In genomic region chr16:25256821-25257503, GRCh38 we compare ENCODE assay signal across 8 cellular contexts. TPM values are rescaled to one million over a fixed set of nuclear protein-coding genes. Genes with fewer than 3 reads are reported as not detected.
DNase-seq lines count a peak whose midpoint lies in the region; ATAC-seq and TF ChIP-seq lines count a peak whose summit lies in the region.

No MANE protein-coding gene starts in this region.

- WGBS in mesodermal cell (ENCODE audit: insufficient coverage in 2 of 2), 2 experiments, result 1% methylated on average over 19 to 25 of the region's 26 CpGs

- TF ChIP-seq CTCF in PC-3 (conservative IDR thresholded peaks at IDR 0.05; ENCODE audit: low read depth, low read length), result no peak
- peak; percentile 25 for TF ChIP-seq CTCF in chondrocyte (IDR thresholded peaks at IDR 0.05)
- TF ChIP-seq CTCF in uterus (IDR thresholded peaks at IDR 0.05), result no peak

- H3K27ac Mint-ChIP-seq in chondrocyte (ENCODE audit: unreplicated experiment), result peak overlapping the region; percentile 93

- H3F3A ChIP-seq in PC-3 (ENCODE audit: low read length, unreplicated experiment), result no peaks in the 10 kb centered on the region

- H3K4me3 ChIP-seq in PC-3 (ENCODE audit: low read length) (peak overlapping the region; percentile 87), mesodermal cell (ENCODE audit: extremely low read depth, insufficient read depth, low read length, poor library complexity, severe bottlenecking) (peak overlapping the region; percentile 71), uterus (peak overlapping the region; percentile 81 to 83)

- POLR2A ChIA-PET in PC-3 (lab: Charles Lee; ENCODE audit: unreplicated experiment), result no interaction called here

- peak overlapping the region; percentile 69 for H2AFZ ChIP-seq in PC-3 (ENCODE audit: low read length)

- H3K4me3 Mint-ChIP-seq in chondrocyte (ENCODE audit: unreplicated experiment), result peak overlapping the region; percentile 84

- H3K9me3 ChIP-seq in PC-3 (ENCODE audit: low read length), result no peaks in the 10 kb centered on the region
- H3K9me3 ChIP-seq in mesodermal cell (ENCODE audit: control insufficient read depth, low read length), result no peaks in the 10 kb centered on the region
- H3K9me3 ChIP-seq in uterus, result no peaks in the 10 kb centered on the region

- H3K9me3 Mint-ChIP-seq in chondrocyte (ENCODE audit: low read depth), result no peaks in the 10 kb centered on the region

- H3K4me1 Mint-ChIP-seq in chondrocyte (ENCODE audit: low read depth), result peaks cover 43% of the 10 kb centered on the region

- peaks cover 3% of the 10 kb centered on the region for H3K36me3 Mint-ChIP-seq in chondrocyte (ENCODE audit: low read depth)

- peaks cover 11% of the 10 kb centered on the region; the same call in 1 of the 2 replicates for H4K20me1 ChIP-seq in PC-3 (ENCODE audit: low read length)

- H3K9me2 ChIP-seq in PC-3 (replicated peaks; ENCODE audit: low read length), result no peaks in the 10 kb centered on the region

- TF ChIP-seq POLR2A in uterus (IDR thresholded peaks at IDR 0.05), result no peak

- intact Hi-C loops in PC-3 (cut with micrococcal nuclease), result no loop called here
- intact Hi-C loops in uterus (cut with DNase I; ENCODE audit: low total_unique reads), result no loop called here

- peak; percentile 47 to 67 for DNase-seq in NCI-H526 (lab: John Stamatoyannopoulos, UW)
- DNase-seq in NCI-H526 treated with DMSO at 0.1 percent for 48 hours (lab: John Stamatoyannopoulos, UW), result no peak
- peak; percentile 4 for DNase-seq in PC-3
- no peak for DNase-seq in chondrocyte (ENCODE audit: low spot score)
- no peak for DNase-seq in uterus
- no peak for DNase-seq in NCI-H1694 treated with DMSO at 0.1 percent for 48 hours (lab: John Stamatoyannopoulos, UW)

- H3K27me3 Mint-ChIP-seq in chondrocyte (ENCODE audit: low read depth), result no peaks in the 10 kb centered on the region

- peak; percentile 7 for ATAC-seq in HG02642 (IDR thresholded peaks at IDR 0.05; ENCODE audit: poor library complexity, unreplicated experiment)
- ATAC-seq in PC-3, result peak; percentile 13

- CTCF ChIA-PET in PC-3 (lab: Charles Lee), result interaction anchor here (0.6 to 0.8 kb wide), 2 partner anchors 31 to 33 kb away, joined by 3 to 4 read pairs; no protein-coding TSS in a partner anchor

- peak overlapping the region; percentile 92 for H3K4me2 ChIP-seq in PC-3 (ENCODE audit: low read length)

- BruUV-seq in PC-3 (replicated peaks; lab: Mats Ljungman, UMichigan), result TSS peak; percentile 87

- H3K36me3 ChIP-seq in PC-3 (ENCODE audit: low read depth, low read length), result no peaks in the 10 kb centered on the region
- H3K36me3 ChIP-seq in mesodermal cell (ENCODE audit: control insufficient read depth, insufficient read depth, low read length), result peaks cover 39% of the 10 kb centered on the region
- H3K36me3 ChIP-seq in uterus, result no peaks in the 10 kb centered on the region

- peaks cover 57% of the 10 kb centered on the region for H3K79me2 ChIP-seq in PC-3 (ENCODE audit: low read length)

- H3K27ac ChIP-seq in PC-3 (ENCODE audit: low read length), result peak overlapping the region; percentile 91
- peak overlapping the region; percentile 99 for H3K27ac ChIP-seq in mesodermal cell (ENCODE audit: low read depth, low read length, severe bottlenecking)
- H3K27ac ChIP-seq in uterus, result peak overlapping the region; percentile 95 to 98

- H3K9ac ChIP-seq in PC-3 (ENCODE audit: low read length), result peak overlapping the region; percentile 96

- H3K27me3 ChIP-seq in PC-3 (ENCODE audit: low read length), result no peaks in the 10 kb centered on the region
- H3K27me3 ChIP-seq in uterus, result no peaks in the 10 kb centered on the region

- H3K4me1 ChIP-seq in PC-3 (ENCODE audit: insufficient read depth, low read length), result peaks cover 11% of the 10 kb centered on the region
- peaks cover 10% of the 10 kb centered on the region for H3K4me1 ChIP-seq in mesodermal cell (ENCODE audit: control insufficient read depth, insufficient read depth, low read length, poor library complexity, severe bottlenecking)
- peaks cover 0 to 16% of the 10 kb centered on the region in 2 donors for H3K4me1 ChIP-seq in uterus

RNA-seq across cellular contexts. Expression of gene ZKSCAN2, which starts 0.7 kb away (rescaled TPM):
- total RNA-seq in PC-3 (2014; rRNA removed), result 2.6 and 5.4 TPM in 2 replicates
- total RNA-seq in chondrocyte, result 7.5 to 9.2 TPM (median 8.6 TPM) in 3 replicates
- polyA plus RNA-seq in mesodermal cell (2013, experiment 1 of 2), result 8.3 TPM
- 6.8 TPM for polyA plus RNA-seq in mesodermal cell (2013, experiment 2 of 2)
- 10 to 100 TPM in 1 of 4 donors, 1 to 10 TPM in 3; 1.3 to 15.8 (median 7.6) TPM for total RNA-seq in uterus

RNA-seq across cellular contexts. Expression of gene AQP8, which starts 40.2 kb away (rescaled TPM):
- total RNA-seq in PC-3 (2014; rRNA removed), result not detected in 2 replicates
- not detected in 3 replicates for total RNA-seq in chondrocyte
- not detected for polyA plus RNA-seq in mesodermal cell (2013, experiment 1 of 2)
- not detected for polyA plus RNA-seq in mesodermal cell (2013, experiment 2 of 2)
- under 1 TPM in 2 of 4 donors, not detected in 2; 0.26 to 0.34 TPM for total RNA-seq in uterus

Comparison
In these comparisons a context has a peak if more than half of its experiments do, and no peak if none do; other contexts are left out.
1. DNase-seq: peak in NCI-H526 (2 of 2) and PC-3 (single experiment); none in NCI-H526 treated with DMSO at 0.1 percent for 48 hours (single experiment), chondrocyte (single experiment), uterus (0 of 2) and NCI-H1694 treated with DMSO at 0.1 percent for 48 hours (single experiment).
2. Peak in every context shown above with its lines, with median percentiles within 50 percentile points of each other: H3K27ac ChIP-seq and H3K4me3 ChIP-seq.